8 cellular contexts compared by ENCODE assay signal in the genomic region with DNA sequence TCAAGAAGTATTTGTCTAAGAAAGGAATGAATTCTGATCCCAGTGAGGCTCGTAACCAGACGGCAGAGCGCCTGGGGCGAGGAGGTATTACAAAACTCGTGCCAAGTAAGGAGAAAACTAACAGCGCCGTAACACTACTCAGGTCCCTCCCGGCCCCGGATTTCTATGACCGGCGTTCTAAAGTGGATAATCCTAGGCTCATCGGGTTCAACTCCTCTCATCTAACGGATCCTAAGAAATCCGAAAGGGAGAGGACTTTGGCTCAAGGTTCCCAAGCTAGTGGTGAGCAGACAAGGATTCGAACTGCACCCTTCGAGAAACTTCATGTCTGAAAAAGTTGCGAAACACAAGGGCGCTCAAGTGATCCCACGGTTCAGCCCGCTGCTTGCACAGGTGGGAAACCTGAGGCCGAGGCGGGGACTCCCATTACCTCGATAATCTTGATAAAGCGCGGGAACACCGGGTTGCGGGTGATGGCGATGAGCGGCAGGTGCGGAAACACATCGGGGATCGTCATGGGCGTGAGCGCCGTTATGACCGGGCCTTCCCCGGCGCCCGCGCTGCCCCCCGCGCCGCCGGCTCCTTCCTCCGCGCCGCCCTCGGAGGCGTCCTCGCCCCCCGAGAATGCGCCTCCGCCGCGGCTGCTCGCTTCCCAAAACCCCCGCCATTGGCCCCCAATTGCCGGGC. TPM values are rescaled to one million over a fixed set of nuclear protein-coding genes. Genes with fewer than 3 reads are reported as not detected.
DNase-seq lines count a peak whose midpoint lies in the region; ATAC-seq and TF ChIP-seq lines count a peak whose summit lies in the region.

No MANE protein-coding gene starts in this region.

- H3K27me3 Mint-ChIP-seq in activated CD4-positive, alpha-beta T cell treated with anti-CD3 and anti-CD28 coated beads, Interleukin-2, amount 10 ng/mL, durations not matched to agents 24 days and 14 days, result no peaks in the 10 kb centered on the region

- DNase-seq in activated CD4-positive, alpha-beta T cell treated with anti-CD3 and anti-CD28 coated beads, Interleukin-2, amount 10 ng/mL, durations not matched to agents 24 days and 14 days, result peak; percentile 81
- DNase-seq in activated CD4-positive, alpha-beta T cell treated with anti-CD3 and anti-CD28 coated beads, Interleukin-2, amount 50 U/mL, for 1 hour, result no peak
- DNase-seq in iPS-NIHi7 (ENCODE audit: extremely low spot score), result peak; percentile 9
- DNase-seq in stimulated activated CD4-positive, alpha-beta T cell treated with anti-CD3 and anti-CD28 coated beads, Interleukin-1b, Interleukin-23, amount 100 ng/mL, for 48 hours, result peak; percentile 51

- peaks cover 25% of the 10 kb centered on the region for H3K4me1 Mint-ChIP-seq in activated CD4-positive, alpha-beta T cell treated with anti-CD3 and anti-CD28 coated beads, Interleukin-2, amount 10 ng/mL, durations not matched to agents 24 days and 14 days

- TF ChIP-seq EP300 in Ishikawa (IDR thresholded peaks at IDR 0.05; ENCODE audit: borderline replicate concordance), result no peak

- H3K27ac ChIP-seq in adipose tissue (ENCODE audit: low read depth, low read length), result peak overlapping the region; percentile 91

- H3K27ac Mint-ChIP-seq in activated CD4-positive, alpha-beta T cell treated with anti-CD3 and anti-CD28 coated beads, Interleukin-2, amount 10 ng/mL, durations not matched to agents 24 days and 14 days, result peak overlapping the region; percentile 97

- H3K36me3 Mint-ChIP-seq in activated CD4-positive, alpha-beta T cell treated with anti-CD3 and anti-CD28 coated beads, Interleukin-2, amount 10 ng/mL, durations not matched to agents 24 days and 14 days (ENCODE audit: low read depth), result peaks cover 25% of the 10 kb centered on the region

- ATAC-seq in GM21390 (IDR thresholded peaks at IDR 0.05; ENCODE audit: unreplicated experiment) (no peak), GM18861 (IDR thresholded peaks at IDR 0.05; ENCODE audit: unreplicated experiment) (no peak)

- no peaks in the 10 kb centered on the region for H3K9me3 Mint-ChIP-seq in activated CD4-positive, alpha-beta T cell treated with anti-CD3 and anti-CD28 coated beads, Interleukin-2, amount 10 ng/mL, durations not matched to agents 24 days and 14 days

- peak overlapping the region; percentile 97 for H3K4me3 Mint-ChIP-seq in activated CD4-positive, alpha-beta T cell treated with anti-CD3 and anti-CD28 coated beads, Interleukin-2, amount 10 ng/mL, durations not matched to agents 24 days and 14 days

- WGBS in adipose tissue, 3 donors, result 0 to 1% (median 1%) methylated on average over 36 to 58 of the region's 58 CpGs

- no peak for TF ChIP-seq RAD21 in Ishikawa (IDR thresholded peaks at IDR 0.05; ENCODE audit: low read depth)

- intact Hi-C loops in activated CD4-positive, alpha-beta T cell treated with anti-CD3 and anti-CD28 coated beads, Interleukin-2, amount 10 ng/mL, durations not matched to agents 24 days and 14 days (cut with micrococcal nuclease), result no loop called here

TF ChIP-seq in Ishikawa, 13 proteins besides CTCF, POLR2A, EP300 and RAD21:
- TF ChIP-seq, protein P1, sequence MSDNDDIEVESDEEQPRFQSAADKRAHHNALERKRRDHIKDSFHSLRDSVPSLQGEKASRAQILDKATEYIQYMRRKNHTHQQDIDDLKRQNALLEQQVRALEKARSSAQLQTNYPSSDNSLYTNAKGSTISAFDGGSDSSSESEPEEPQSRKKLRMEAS (IDR thresholded peaks at IDR 0.05), result no peak
- TF ChIP-seq, protein P2, sequence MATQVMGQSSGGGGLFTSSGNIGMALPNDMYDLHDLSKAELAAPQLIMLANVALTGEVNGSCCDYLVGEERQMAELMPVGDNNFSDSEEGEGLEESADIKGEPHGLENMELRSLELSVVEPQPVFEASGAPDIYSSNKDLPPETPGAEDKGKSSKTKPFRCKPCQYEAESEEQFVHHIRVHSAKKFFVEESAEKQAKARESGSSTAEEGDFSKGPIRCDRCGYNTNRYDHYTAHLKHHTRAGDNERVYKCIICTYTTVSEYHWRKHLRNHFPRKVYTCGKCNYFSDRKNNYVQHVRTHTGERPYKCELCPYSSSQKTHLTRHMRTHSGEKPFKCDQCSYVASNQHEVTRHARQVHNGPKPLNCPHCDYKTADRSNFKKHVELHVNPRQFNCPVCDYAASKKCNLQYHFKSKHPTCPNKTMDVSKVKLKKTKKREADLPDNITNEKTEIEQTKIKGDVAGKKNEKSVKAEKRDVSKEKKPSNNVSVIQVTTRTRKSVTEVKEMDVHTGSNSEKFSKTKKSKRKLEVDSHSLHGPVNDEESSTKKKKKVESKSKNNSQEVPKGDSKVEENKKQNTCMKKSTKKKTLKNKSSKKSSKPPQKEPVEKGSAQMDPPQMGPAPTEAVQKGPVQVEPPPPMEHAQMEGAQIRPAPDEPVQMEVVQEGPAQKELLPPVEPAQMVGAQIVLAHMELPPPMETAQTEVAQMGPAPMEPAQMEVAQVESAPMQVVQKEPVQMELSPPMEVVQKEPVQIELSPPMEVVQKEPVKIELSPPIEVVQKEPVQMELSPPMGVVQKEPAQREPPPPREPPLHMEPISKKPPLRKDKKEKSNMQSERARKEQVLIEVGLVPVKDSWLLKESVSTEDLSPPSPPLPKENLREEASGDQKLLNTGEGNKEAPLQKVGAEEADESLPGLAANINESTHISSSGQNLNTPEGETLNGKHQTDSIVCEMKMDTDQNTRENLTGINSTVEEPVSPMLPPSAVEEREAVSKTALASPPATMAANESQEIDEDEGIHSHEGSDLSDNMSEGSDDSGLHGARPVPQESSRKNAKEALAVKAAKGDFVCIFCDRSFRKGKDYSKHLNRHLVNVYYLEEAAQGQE (IDR thresholded peaks at IDR 0.05; ENCODE audit: low read depth), result peak; percentile 13; the same call in 1 of the 2 replicates
- TF ChIP-seq TEAD4 (IDR thresholded peaks at IDR 0.05), result no peak
- peak; percentile 74 for TF ChIP-seq CEBPB (IDR thresholded peaks at IDR 0.05)

RNA-seq across cellular contexts. Expression of a gene that starts 0.5 kb away (rescaled TPM):
- total RNA-seq in activated CD4-positive, alpha-beta T cell treated with anti-CD3 and anti-CD28 coated beads, Interleukin-2, amount 10 ng/mL, durations not matched to agents 24 days and 14 days, result 220 and 240 TPM in 2 replicates
- 10 to 100 TPM; 40.7 to 67.1 (median 45.2) TPM for polyA plus RNA-seq in adipose tissue

RNA-seq across cellular contexts. Expression of a gene that starts 1.0 kb away (rescaled TPM):
- not detected in 2 replicates for total RNA-seq in activated CD4-positive, alpha-beta T cell treated with anti-CD3 and anti-CD28 coated beads, Interleukin-2, amount 10 ng/mL, durations not matched to agents 24 days and 14 days
- not detected for polyA plus RNA-seq in adipose tissue

RNA-seq across cellular contexts. Expression of a gene that starts 29.3 kb away (rescaled TPM):
- 1,117 and 1,132 TPM in 2 replicates for total RNA-seq in activated CD4-positive, alpha-beta T cell treated with anti-CD3 and anti-CD28 coated beads, Interleukin-2, amount 10 ng/mL, durations not matched to agents 24 days and 14 days
- polyA plus RNA-seq in adipose tissue, result 1,000 to 10,000 TPM; 1,118 to 1,631 (median 1,215) TPM

RNA-seq across cellular contexts. Expression of a gene that starts 38.6 kb away (rescaled TPM):
- total RNA-seq in activated CD4-positive, alpha-beta T cell treated with anti-CD3 and anti-CD28 coated beads, Interleukin-2, amount 10 ng/mL, durations not matched to agents 24 days and 14 days, result 2.2 and 2.6 TPM in 2 replicates
- 1 to 10 TPM; 5.4 to 7.5 (median 6.5) TPM for polyA plus RNA-seq in adipose tissue

RNA-seq across cellular contexts. Expression of a gene that starts 39.1 kb away (rescaled TPM):
- 56.2 and 63.4 TPM in 2 replicates for total RNA-seq in activated CD4-positive, alpha-beta T cell treated with anti-CD3 and anti-CD28 coated beads, Interleukin-2, amount 10 ng/mL, durations not matched to agents 24 days and 14 days
- polyA plus RNA-seq in adipose tissue, result 100 to 1,000 TPM in 1 of 3 donors, 10 to 100 TPM in 2; 53.6 to 120 (median 96.2) TPM
